ENCODE assay signal across 1 cellular context in genomic region chr12:4911316-4911994, GRCh38.
TF ChIP-seq lines count a peak whose summit lies in the region.

No MANE protein-coding gene starts in this region.

TF ChIP-seq in WTC11, 78 proteins besides CTCF, POLR2A, EP300 and RAD21 (continued from another document):
- no peak for TF ChIP-seq ESRRA (CRISPR knock-in tag; IDR thresholded peaks at IDR 0.05; ENCODE audit: borderline replicate concordance)
- no peak for TF ChIP-seq HMGA2 (CRISPR knock-in tag; IDR thresholded peaks at IDR 0.05)
- no peak for TF ChIP-seq TCF7 (CRISPR knock-in tag; IDR thresholded peaks at IDR 0.05; ENCODE audit: low read depth)
- no peak for TF ChIP-seq ATF2 (CRISPR knock-in tag; IDR thresholded peaks at IDR 0.05; ENCODE audit: borderline replicate concordance, low read depth)
- TF ChIP-seq, protein P1, sequence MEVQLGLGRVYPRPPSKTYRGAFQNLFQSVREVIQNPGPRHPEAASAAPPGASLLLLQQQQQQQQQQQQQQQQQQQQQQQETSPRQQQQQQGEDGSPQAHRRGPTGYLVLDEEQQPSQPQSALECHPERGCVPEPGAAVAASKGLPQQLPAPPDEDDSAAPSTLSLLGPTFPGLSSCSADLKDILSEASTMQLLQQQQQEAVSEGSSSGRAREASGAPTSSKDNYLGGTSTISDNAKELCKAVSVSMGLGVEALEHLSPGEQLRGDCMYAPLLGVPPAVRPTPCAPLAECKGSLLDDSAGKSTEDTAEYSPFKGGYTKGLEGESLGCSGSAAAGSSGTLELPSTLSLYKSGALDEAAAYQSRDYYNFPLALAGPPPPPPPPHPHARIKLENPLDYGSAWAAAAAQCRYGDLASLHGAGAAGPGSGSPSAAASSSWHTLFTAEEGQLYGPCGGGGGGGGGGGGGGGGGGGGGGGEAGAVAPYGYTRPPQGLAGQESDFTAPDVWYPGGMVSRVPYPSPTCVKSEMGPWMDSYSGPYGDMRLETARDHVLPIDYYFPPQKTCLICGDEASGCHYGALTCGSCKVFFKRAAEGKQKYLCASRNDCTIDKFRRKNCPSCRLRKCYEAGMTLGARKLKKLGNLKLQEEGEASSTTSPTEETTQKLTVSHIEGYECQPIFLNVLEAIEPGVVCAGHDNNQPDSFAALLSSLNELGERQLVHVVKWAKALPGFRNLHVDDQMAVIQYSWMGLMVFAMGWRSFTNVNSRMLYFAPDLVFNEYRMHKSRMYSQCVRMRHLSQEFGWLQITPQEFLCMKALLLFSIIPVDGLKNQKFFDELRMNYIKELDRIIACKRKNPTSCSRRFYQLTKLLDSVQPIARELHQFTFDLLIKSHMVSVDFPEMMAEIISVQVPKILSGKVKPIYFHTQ (CRISPR knock-in tag; IDR thresholded peaks at IDR 0.05): no peak
